11 cellular contexts compared by ENCODE assay signal in genomic region chr18:58635891-58636290, GRCh38. TPM values are rescaled to one million over a fixed set of nuclear protein-coding genes. Genes with fewer than 3 reads are reported as not detected.
DNase-seq lines count a peak whose midpoint lies in the region; FAIRE-seq and TF ChIP-seq lines count a peak whose summit lies in the region.
"Had no signal": no experiment of that assay in that cellular context is flagged by ENCODE, and none has a peak within 500 bp of the region (broad histone marks: within the 10 kb centered on the region; RNA-seq: fewer than 3 reads in every experiment).

No MANE protein-coding gene starts in this region.

- POLR2A ChIA-PET in endothelial cell of umbilical vein (lab: Charles Lee): no interaction called here

- no peak overlapping the region for H3K9ac ChIP-seq in endothelial cell of umbilical vein (replicated peaks; ENCODE audit: extremely low read depth, insufficient read depth, low read length)
- no peak overlapping the region for H3K9ac ChIP-seq in skeletal muscle satellite cell (ENCODE audit: low read depth, low read length)

- H3K27me3 ChIP-seq in endothelial cell of umbilical vein (ENCODE audit: control insufficient read depth in 2 of 2, insufficient read depth in 2 of 2, low read length in 2 of 2) (peaks cover 2 to 7% of the 10 kb centered on the region in 2 experiments), skeletal muscle satellite cell (ENCODE audit: control insufficient read depth, insufficient read depth, low read length) (no peaks in the 10 kb centered on the region)

- H4K20me1 ChIP-seq in endothelial cell of umbilical vein (replicated peaks; ENCODE audit: control insufficient read depth, extremely low read depth, insufficient read depth, low read length): no peaks in the 10 kb centered on the region

- H3K36me3 ChIP-seq in endothelial cell of umbilical vein (ENCODE audit: control insufficient read depth in 2 of 2, extremely low read depth in 1 of 2, insufficient read depth in 2 of 2, low read length in 2 of 2) (no peaks in the 10 kb centered on the region), skeletal muscle satellite cell (ENCODE audit: insufficient read depth, low read length) (no peaks in the 10 kb centered on the region)

- intact Hi-C loops in endothelial cell of umbilical vein (cut with micrococcal nuclease): no loop called here
- intact Hi-C loops in posterior vena cava (cut with DNase I): no loop called here

- no peak for TF ChIP-seq POLR2A in GM12892 (IDR thresholded peaks at IDR 0.05; ENCODE audit: low read depth, low read length)
- no peak for TF ChIP-seq POLR2A in endothelial cell of umbilical vein (IDR thresholded peaks at IDR 0.05; ENCODE audit: low read depth, low read length)

- H2AFZ ChIP-seq in endothelial cell of umbilical vein (ENCODE audit: low read depth, low read length): no peak overlapping the region

- FAIRE-seq in GM12892 (lab: Jason Lieb, UNC) (peak; percentile 79), endothelial cell of umbilical vein (lab: Jason Lieb, UNC) (no peak)

- no peak for TF ChIP-seq CTCF in endothelial cell of umbilical vein (IDR thresholded peaks at IDR 0.05; ENCODE audit: extremely low read depth in 1 of 2, insufficient read depth in 1 of 2, low read depth in 1 of 2, low read length in 2 of 2)

- DNase-seq in GM12892 (ENCODE audit: insufficient read length): no peak
- peak; percentile 21 for DNase-seq in NCI-H226
- peak; percentile 36 for DNase-seq in endothelial cell of umbilical vein (ENCODE audit: low read depth, low spot score)
- no peak for DNase-seq in posterior vena cava (ENCODE audit: low spot score)
- DNase-seq in activated CD4-positive, CD25-positive, alpha-beta regulatory T cell (lab: John Stamatoyannopoulos, UW): no peak
- no peak for DNase-seq in SKM-1 (lab: John Stamatoyannopoulos, UW; ENCODE audit: unreplicated experiment)
- DNase-seq: DND-41, NCI-H1048, NCI-H748 treated with DMSO at 0.1 percent for 48 hours, SW 1271 had no signal

- CTCF ChIA-PET in endothelial cell of umbilical vein (lab: Charles Lee): no interaction called here

- dilution Hi-C loops in endothelial cell of umbilical vein (cut with MboI; ENCODE audit: extremely low pct_ligation_motif_present, low sequenced_read_pairs): no loop called here

- no TSS peak for BruUV-seq in endothelial cell of umbilical vein (replicated peaks; lab: Mats Ljungman, UMichigan)

- H3K79me2 ChIP-seq in endothelial cell of umbilical vein (ENCODE audit: control insufficient read depth, insufficient read depth, low read length): no peaks in the 10 kb centered on the region

- H3K4me3 ChIP-seq in endothelial cell of umbilical vein (replicated peaks in 1 of 3; ENCODE audit: insufficient read depth in 1 of 3, low read depth in 1 of 3, low read length in 3 of 3) (no peak overlapping the region), skeletal muscle satellite cell (ENCODE audit: low read length) (no peak overlapping the region)

- H3K4me1 ChIP-seq in endothelial cell of umbilical vein (ENCODE audit: control insufficient read depth, extremely low read depth, insufficient read depth, low read length): no peaks in the 10 kb centered on the region
- H3K4me1 ChIP-seq in skeletal muscle satellite cell (ENCODE audit: control insufficient read depth, insufficient read depth, low read length): peaks cover 26% of the 10 kb centered on the region

- H3K27ac ChIP-seq in endothelial cell of umbilical vein (ENCODE audit: insufficient read depth, low read depth, low read length): no peak overlapping the region

- no peaks in the 10 kb centered on the region for H3K9me3 ChIP-seq in endothelial cell of umbilical vein (replicated peaks; ENCODE audit: control insufficient read depth, insufficient read depth, low read length)
- no peaks in the 10 kb centered on the region for H3K9me3 ChIP-seq in skeletal muscle satellite cell (replicated peaks; ENCODE audit: low read length)

- H3K9me1 ChIP-seq in endothelial cell of umbilical vein (replicated peaks; ENCODE audit: control insufficient read depth, extremely low read depth, insufficient read depth, low read length): no peaks in the 10 kb centered on the region

- no peak overlapping the region for H3K4me2 ChIP-seq in endothelial cell of umbilical vein (ENCODE audit: insufficient read depth, low read length)
- peak overlapping the region; percentile 15 for H3K4me2 ChIP-seq in skeletal muscle satellite cell (ENCODE audit: low read length)

TF ChIP-seq in endothelial cell of umbilical vein, 7 proteins besides CTCF, POLR2A, EP300 and RAD21:
- TF ChIP-seq FOS (IDR thresholded peaks at IDR 0.05; ENCODE audit: borderline replicate concordance, insufficient read depth, low read length) (no peak), GATA2 (IDR thresholded peaks at IDR 0.05; ENCODE audit: insufficient read depth, insufficient read length, low read depth, low read length) (no peak), POLR2AphosphoS5 (IDR thresholded peaks at IDR 0.05; ENCODE audit: insufficient read depth, low read depth, low read length) (no peak), EZH2 (IDR thresholded peaks at IDR 0.05; ENCODE audit: borderline replicate concordance, low read depth, low read length, severe bottlenecking) (no peak), MYC (IDR thresholded peaks at IDR 0.05; ENCODE audit: low read depth, low read length) (no peak)
- TF ChIP-seq, protein P1, sequence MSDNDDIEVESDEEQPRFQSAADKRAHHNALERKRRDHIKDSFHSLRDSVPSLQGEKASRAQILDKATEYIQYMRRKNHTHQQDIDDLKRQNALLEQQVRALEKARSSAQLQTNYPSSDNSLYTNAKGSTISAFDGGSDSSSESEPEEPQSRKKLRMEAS (IDR thresholded peaks at IDR 0.05; ENCODE audit: insufficient read depth, insufficient read length): no peak

RNA-seq across cellular contexts. Expression of gene ALPK2, which starts 7.0 kb away (rescaled TPM):
- polyA plus RNA-seq in GM12892 (2012; ENCODE audit: missing spikeins): 4.3 TPM
- total RNA-seq in endothelial cell of umbilical vein: not detected in 2 replicates
- polyA plus RNA-seq in endothelial cell of umbilical vein: not detected in 2 replicates
- not detected in 2 replicates for polyA plus RNA-seq in endothelial cell of umbilical vein (2011; cell fraction: cytosol; rRNA removed)
- polyA plus RNA-seq in endothelial cell of umbilical vein (2011; cell fraction: nucleus; rRNA removed): not detected in 2 replicates
- polyA plus RNA-seq in endothelial cell of umbilical vein (2012): not detected in 2 replicates
- not detected in 2 replicates for polyA minus RNA-seq in endothelial cell of umbilical vein
- polyA minus RNA-seq in endothelial cell of umbilical vein (2011; cell fraction: cytosol; rRNA and poly(A)+ RNA removed): not detected
- not detected in 2 replicates for polyA minus RNA-seq in endothelial cell of umbilical vein (2011; cell fraction: nucleus; rRNA and poly(A)+ RNA removed)
- total RNA-seq in skeletal muscle satellite cell (2012; rRNA removed): 2.3 and 5.7 TPM in 2 replicates
- total RNA-seq in posterior vena cava: not detected

RNA-seq across cellular contexts. Expression of gene MALT1, which starts 35.4 kb away (rescaled TPM):
- 44.0 TPM for polyA plus RNA-seq in GM12892 (2012; ENCODE audit: missing spikeins)
- 5.1 and 8.8 TPM in 2 replicates for total RNA-seq in endothelial cell of umbilical vein
- 2.8 and 3.2 TPM in 2 replicates for polyA plus RNA-seq in endothelial cell of umbilical vein
- polyA plus RNA-seq in endothelial cell of umbilical vein (2011; cell fraction: cytosol; rRNA removed): 3.7 TPM in 2 replicates
- polyA plus RNA-seq in endothelial cell of umbilical vein (2011; cell fraction: nucleus; rRNA removed): 5.9 and 6.7 TPM in 2 replicates
- 2.9 and 3.4 TPM in 2 replicates for polyA plus RNA-seq in endothelial cell of umbilical vein (2012)
- polyA minus RNA-seq in endothelial cell of umbilical vein: 3.8 and 7.6 TPM in 2 replicates
- 14.6 TPM for polyA minus RNA-seq in endothelial cell of umbilical vein (2011; cell fraction: cytosol; rRNA and poly(A)+ RNA removed)
- polyA minus RNA-seq in endothelial cell of umbilical vein (2011; cell fraction: nucleus; rRNA and poly(A)+ RNA removed): 4.8 and 6.5 TPM in 2 replicates
- 9.0 and 9.1 TPM in 2 replicates for total RNA-seq in skeletal muscle satellite cell (2012; rRNA removed)
- 10 to 100 TPM; 12.8 to 19.1 TPM for total RNA-seq in posterior vena cava

Comparison
In these comparisons a context has a peak if more than half of its experiments do, and no peak if none do; other contexts are left out.
1. DNase-seq: peak in NCI-H226 (single experiment) and endothelial cell of umbilical vein (single experiment); none in GM12892 (single experiment), posterior vena cava (single experiment), activated CD4-positive, CD25-positive, alpha-beta regulatory T cell (0 of 4) and SKM-1 (single experiment).